Comparison of ENCODE assay signal across 16 cellular contexts in the genomic region with DNA sequence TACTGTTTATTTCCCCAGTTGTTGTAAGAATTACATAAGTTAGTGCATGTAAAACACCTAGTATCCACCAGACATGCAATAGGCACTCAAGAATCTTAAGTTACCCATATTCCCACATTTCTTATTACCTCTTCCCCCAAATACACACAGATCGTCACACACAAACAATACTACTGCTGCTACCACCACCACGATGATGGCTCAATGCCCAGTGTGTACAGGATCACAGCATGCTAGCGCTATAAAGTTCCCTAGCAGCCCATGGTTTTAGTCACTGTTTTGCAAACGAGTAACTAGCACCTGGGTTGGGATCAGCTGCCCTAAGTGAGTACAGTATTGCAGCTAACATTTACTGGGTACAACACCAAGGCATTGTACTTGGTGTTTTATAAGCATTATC.
DNase-seq lines count a peak whose midpoint lies in the region; FAIRE-seq and TF ChIP-seq lines count a peak whose summit lies in the region.
"Had no signal": no experiment of that assay in that cellular context is flagged by ENCODE, and none has a peak within 500 bp of the region (broad histone marks: within the 10 kb centered on the region; RNA-seq: fewer than 3 reads in every experiment).

No MANE protein-coding gene starts in this region.

- no peak overlapping the region for H3K27ac ChIP-seq in stomach
- H3K27ac ChIP-seq: GM23248 had no signal

- peak; percentile 15 for DNase-seq in NCI-H1092 treated with DMSO at 0.1 percent for 48 hours (lab: John Stamatoyannopoulos, UW)
- DNase-seq in NCI-H1092 (lab: John Stamatoyannopoulos, UW) = no peak
- DNase-seq in LNCaP clone FGC (ENCODE audit: low read depth) = peak; percentile 2
- DNase-seq in NCI-H774 (lab: John Stamatoyannopoulos, UW) = peak; percentile 19
- DNase-seq in urothelium cell line (ENCODE audit: low spot score) = no peak
- DNase-seq in stomach = no peak
- DNase-seq in BE2C = no peak
- DNase-seq: GDM1, GM23248, H9, KG1, NCI-H187 treated with DMSO at 0.1 percent for 48 hours, NCI-H82, OCI-M1, T-helper 9 cell had no signal

- H3K27me3 ChIP-seq in stomach (peaks cover 0 to 8% (median 0%) of the 10 kb centered on the region in 3 donors), BE2C (no peaks in the 10 kb centered on the region)

- peak; percentile 37 for FAIRE-seq in urothelium cell line (lab: Jason Lieb, UNC)
- FAIRE-seq: GM18507 had no signal

- H3K9me3 ChIP-seq in stomach (peaks cover 0 to 12% (median 5%) of the 10 kb centered on the region in 4 donors), BE2C (no peaks in the 10 kb centered on the region)

- intact Hi-C loops in stomach (cut with DNase I; ENCODE audit: low total_unique reads) = no loop called here

- H3K36me3 ChIP-seq in stomach (no peaks in the 10 kb centered on the region), BE2C (no peaks in the 10 kb centered on the region)

- H3K4me3 ChIP-seq in LNCaP clone FGC (ENCODE audit: low read depth, low read length) (no peak overlapping the region), stomach (no peak overlapping the region), BE2C (ENCODE audit: low read depth, low read length) (no peak overlapping the region)
- H3K4me3 ChIP-seq: GM23248 had no signal

- WGBS in stomach, 5 donors = 48 to 67% (median 58%) methylated on average over 4 of the region's 4 CpGs

- no peaks in the 10 kb centered on the region for H3K4me1 ChIP-seq in stomach
- no peaks in the 10 kb centered on the region for H3K4me1 ChIP-seq in BE2C

- TF ChIP-seq EP300 in stomach (IDR thresholded peaks at IDR 0.05) = no peak

- TF ChIP-seq CTCF in LNCaP clone FGC (IDR thresholded peaks at IDR 0.05; ENCODE audit: control insufficient read depth, extremely low read depth, insufficient read depth) (no peak), stomach (IDR thresholded peaks at IDR 0.05) (no peak), BE2C (IDR thresholded peaks at IDR 0.05; ENCODE audit: low read depth, low read length) (no peak)

- TF ChIP-seq POLR2A in stomach (IDR thresholded peaks at IDR 0.05) = no peak

Comparison
In these comparisons a context has a peak if more than half of its experiments do, and no peak if none do; other contexts are left out.
1. DNase-seq: peak in NCI-H1092 treated with DMSO at 0.1 percent for 48 hours (single experiment), LNCaP clone FGC (single experiment) and NCI-H774 (single experiment); none in NCI-H1092 (single experiment), urothelium cell line (single experiment), stomach (single experiment) and BE2C (single experiment).